Comparison of ENCODE assay signal across 1 cellular context in genomic region chr1:5603353-5604104, GRCh38.
TF ChIP-seq lines count a peak whose summit lies in the region.

No MANE protein-coding gene starts in this region.

TF ChIP-seq in K562, 482 proteins besides CTCF, POLR2A, EP300 and RAD21 (continued from another document):
- TF ChIP-seq ZKSCAN8 (CRISPR knock-in tag; IDR thresholded peaks at IDR 0.05) (no peak), CEBPB (tag; IDR thresholded peaks at IDR 0.05) (no peak), PATZ1 (CRISPR knock-in tag; IDR thresholded peaks at IDR 0.05; ENCODE audit: borderline replicate concordance) (no peak), CREBBP (IDR thresholded peaks at IDR 0.05; ENCODE audit: low read depth, low read length) (peak; percentile 4), ZC3H4 (CRISPR knock-in tag; IDR thresholded peaks at IDR 0.05; ENCODE audit: borderline replicate concordance) (no peak), HNRNPH1 (optimal IDR thresholded peaks at IDR 0.05; ENCODE audit: low read depth, low read length) (no peak), ZNF561 (CRISPR knock-in tag; conservative IDR thresholded peaks at IDR 0.05) (no peak), SMAD3 (CRISPR knock-in tag; conservative IDR thresholded peaks at IDR 0.05) (no peak), HMGXB4 (CRISPR knock-in tag; IDR thresholded peaks at IDR 0.05) (no peak), MAFK (IDR thresholded peaks at IDR 0.05; ENCODE audit: low read length) (no peak), ZNF639 (CRISPR knock-in tag; conservative IDR thresholded peaks at IDR 0.05 in 1 of 2, IDR thresholded peaks at IDR 0.05 in 1 of 2) (no peak), HINFP (tag; conservative IDR thresholded peaks at IDR 0.05; ENCODE audit: low read depth) (no peak), ZBTB8A (IDR thresholded peaks at IDR 0.05; ENCODE audit: partially characterized antibody) (no peak), LEF1 (IDR thresholded peaks at IDR 0.05) (no peak), ZSCAN32 (CRISPR knock-in tag; IDR thresholded peaks at IDR 0.05) (no peak), PHF21A (IDR thresholded peaks at IDR 0.05; ENCODE audit: borderline replicate concordance, low read depth) (no peak), DMBX1 (CRISPR knock-in tag; IDR thresholded peaks at IDR 0.05; ENCODE audit: borderline replicate concordance) (no peak), GMEB1 (CRISPR knock-in tag; IDR thresholded peaks at IDR 0.05) (no peak)
